8 cellular contexts compared by ENCODE assay signal in genomic region chr1:87449348-87449963, GRCh38.
DNase-seq lines count a peak whose midpoint lies in the region; ATAC-seq and TF ChIP-seq lines count a peak whose summit lies in the region.

No MANE protein-coding gene starts in this region.

- no peaks in the 10 kb centered on the region for H3K9me2 ChIP-seq in Loucy (replicated peaks; ENCODE audit: low read depth, low read length)

- no peaks in the 10 kb centered on the region for H3K9me3 ChIP-seq in Loucy (ENCODE audit: insufficient read depth, low read depth, low read length)

- ATAC-seq in GM18505 (IDR thresholded peaks at IDR 0.05; ENCODE audit: unreplicated experiment), result peak; percentile 89
- peak; percentile 81 for ATAC-seq in GM21529 (IDR thresholded peaks at IDR 0.05; ENCODE audit: unreplicated experiment)

- H3K36me3 ChIP-seq in Loucy (ENCODE audit: insufficient read depth, low read length), result no peaks in the 10 kb centered on the region

- no peaks in the 10 kb centered on the region for H4K20me1 ChIP-seq in Loucy (ENCODE audit: insufficient read depth, low read length, poor library complexity, severe bottlenecking)

- H3K4me1 ChIP-seq in Loucy (ENCODE audit: insufficient read depth, low read length, poor library complexity, severe bottlenecking), result peaks cover 26% of the 10 kb centered on the region

- H3K4me1 Mint-ChIP-seq in neural crest cell, result no peaks in the 10 kb centered on the region

- H3K9ac ChIP-seq in Loucy (ENCODE audit: low read depth, low read length, poor library complexity, severe bottlenecking), result peak overlapping the region; percentile 40

- H3K27ac Mint-ChIP-seq in neural crest cell (ENCODE audit: unreplicated experiment), result peak overlapping the region; percentile 88

- H3K4me3 Mint-ChIP-seq in neural crest cell, result no peak overlapping the region

- H3K4me3 ChIP-seq in Loucy (ENCODE audit: low read length, poor library complexity, severe bottlenecking), result peak overlapping the region; percentile 18

- peaks cover under 1% of the 10 kb centered on the region for H3K36me3 Mint-ChIP-seq in neural crest cell (ENCODE audit: low read depth)

- peaks cover 4% of the 10 kb centered on the region for H3K9me3 Mint-ChIP-seq in neural crest cell

- no peaks in the 10 kb centered on the region for H3K27me3 Mint-ChIP-seq in neural crest cell (ENCODE audit: low read depth)

- H3F3A ChIP-seq in Loucy (ENCODE audit: low read depth), result no peaks in the 10 kb centered on the region; the same call in 1 of the 2 replicates

- TF ChIP-seq CTCF in Loucy (conservative IDR thresholded peaks at IDR 0.05; ENCODE audit: low read length) (no peak), neural crest cell (conservative IDR thresholded peaks at IDR 0.05) (no peak)

- peak overlapping the region; percentile 32 for H3K4me2 ChIP-seq in Loucy (ENCODE audit: low read depth, low read length, poor library complexity, severe bottlenecking)

- peak; percentile 54 for TF ChIP-seq POLR2A in GM18505 (IDR thresholded peaks at IDR 0.05; ENCODE audit: borderline replicate concordance, extremely low read depth, insufficient read depth, insufficient read length)

- no peaks in the 10 kb centered on the region for H3K27me3 ChIP-seq in Loucy (ENCODE audit: insufficient read depth, low read length, poor library complexity, severe bottlenecking)

- DNase-seq in activated effector memory CD4-positive, alpha-beta T cell treated with anti-CD3 and anti-CD28 coated beads, Interleukin-2, amount 50 U/mL, for 16 hours, result peak; percentile 77
- no peak for DNase-seq in neural crest cell (ENCODE audit: low read depth, low spot score)
- DNase-seq in MV-4-11 (lab: John Stamatoyannopoulos, UW), result no peak
- DNase-seq in NCI-H1930 (lab: John Stamatoyannopoulos, UW), result no peak
- DNase-seq in AG08395 (ENCODE audit: low spot score), result no peak

- H3K79me2 ChIP-seq in Loucy (ENCODE audit: insufficient read depth, low read length), result no peaks in the 10 kb centered on the region

- H2AFZ ChIP-seq in Loucy (ENCODE audit: low read length), result peak overlapping the region; percentile 54
